In the genomic region with DNA sequence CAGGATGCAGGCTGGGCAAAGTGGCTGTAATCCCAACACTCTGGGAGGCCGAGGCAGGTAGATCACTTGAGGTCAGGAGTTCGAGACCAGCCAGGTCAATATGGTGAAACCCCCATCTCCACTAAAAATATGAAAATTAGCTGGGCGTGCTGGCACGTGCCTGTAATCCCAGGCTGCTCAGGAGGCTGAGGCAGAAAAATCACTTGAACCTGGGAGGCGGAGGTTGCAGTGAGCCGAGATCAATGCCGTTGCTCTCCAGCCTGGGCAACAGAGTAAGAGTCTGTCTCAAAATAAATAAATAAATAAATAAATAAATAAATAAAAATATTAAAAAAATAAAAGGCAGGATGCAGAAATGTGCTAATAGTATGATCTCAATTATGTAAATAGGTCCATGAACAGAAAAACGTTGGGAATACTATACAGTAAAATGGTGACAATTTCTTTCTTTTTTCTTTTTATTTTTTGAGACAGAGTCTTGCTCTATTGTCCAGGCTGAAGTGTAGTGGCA, we compare ENCODE assay signal across 25 cellular contexts.
"Had no signal": no experiment of that assay in that cellular context is flagged by ENCODE, and none has a peak within 500 bp of the region (broad histone marks: within the 10 kb centered on the region; RNA-seq: fewer than 3 reads in every experiment).

No MANE protein-coding gene starts in this region.

- H3K27ac ChIP-seq: pancreas, psoas muscle, right lobe of liver, thoracic aorta, thyroid gland, tibial nerve, upper lobe of left lung, vagina had no signal

- H3K4me1 ChIP-seq: pancreas, psoas muscle, right lobe of liver, thyroid gland, tibial nerve, upper lobe of left lung, vagina had no signal

- ATAC-seq: naive thymus-derived CD8-positive, alpha-beta T cell; natural killer cell treated with Interleukin-12 subunit alpha and Interleukin-12 subunit beta and Interleukin-15 and Interleukin-18, amount 100 ng/mL, for 72 hours; pancreas; psoas muscle; right cardiac atrium; right lobe of liver; stimulated activated memory B cell treated with anti-CD40 and anti-IgM and Interleukin-4, amounts not matched to agents 10 μg/mL and 1 μg/mL and 100 μg/mL, for 72 hours had no signal

- H3K27me3 ChIP-seq: pancreas, right lobe of liver, sigmoid colon, stomach, thyroid gland, tibial nerve, upper lobe of left lung, vagina had no signal

- H3K36me3 ChIP-seq: pancreas, right lobe of liver, sigmoid colon, stomach, thoracic aorta, thyroid gland, tibial nerve, upper lobe of left lung, vagina had no signal

- H3K9me3 ChIP-seq: pancreas, psoas muscle, right lobe of liver, sigmoid colon, stomach, thoracic aorta, thyroid gland, tibial nerve, upper lobe of left lung, vagina had no signal

- DNase-seq: naive B cell; naive thymus-derived CD8-positive, alpha-beta T cell; nephron progenitor cell; occipital lobe; pancreas; psoas muscle; right lobe of liver; sigmoid colon; small intestine; stimulated activated CD4-positive, alpha-beta T cell treated with anti-CD3 and anti-CD28 coated beads, Interleukin-12 subunit alpha, Interleukin-12 subunit beta, amount 100 ng/mL, for 4 hours; stimulated activated CD4-positive, alpha-beta T cell treated with anti-CD3 and anti-CD28 coated beads, Interleukin-1b, Interleukin-23, amount 100 ng/mL, for 48 hours; stimulated activated CD4-positive, alpha-beta T cell treated with anti-CD3 and anti-CD28 coated beads, Interleukin-4, amount 100 ng/mL, for 1 hour; stimulated activated CD4-positive, alpha-beta T cell treated with anti-CD3 and anti-CD28 coated beads, Interleukin-4, amount 100 ng/mL, for 4 hours; stimulated activated CD8-positive, alpha-beta memory T cell treated with anti-CD3 and anti-CD28 coated beads, Interleukin-4, amount 100 ng/mL, for 48 hours; stimulated activated naive CD4-positive, alpha-beta T cell; stomach; thyroid gland; trophoblast cell; upper lobe of left lung had no signal

- H3K4me3 ChIP-seq: pancreas, psoas muscle, right lobe of liver, sigmoid colon, stomach, thoracic aorta, thyroid gland, tibial nerve, upper lobe of left lung, vagina had no signal
